Comparison of ENCODE assay signal across 20 cellular contexts in the genomic region with DNA sequence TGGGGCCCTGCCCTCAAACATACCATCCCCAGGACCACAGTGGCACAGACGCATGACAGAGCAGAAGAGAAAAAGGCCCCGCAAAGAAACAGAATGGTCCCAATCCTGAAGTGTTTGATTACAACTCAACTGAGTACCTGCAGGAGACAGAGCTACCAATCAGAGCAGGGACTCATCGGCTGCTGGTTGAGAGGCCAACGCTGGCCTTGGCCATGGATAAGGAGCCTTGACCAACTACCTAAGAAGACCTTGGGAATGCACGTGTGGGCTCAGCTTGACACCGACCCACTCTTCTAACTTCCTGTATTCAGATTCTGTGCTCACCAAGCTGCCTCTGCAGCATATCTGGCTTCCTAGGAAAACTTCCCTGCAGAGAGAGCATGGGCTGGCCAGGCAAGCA.
DNase-seq lines count a peak whose midpoint lies in the region; ATAC-seq and TF ChIP-seq lines count a peak whose summit lies in the region.
"Had no signal": no experiment of that assay in that cellular context is flagged by ENCODE, and none has a peak within 500 bp of the region (broad histone marks: within the 10 kb centered on the region; RNA-seq: fewer than 3 reads in every experiment).

No MANE protein-coding gene starts in this region.

- no peaks in the 10 kb centered on the region for H3K9me2 ChIP-seq in DOHH2 (replicated peaks; ENCODE audit: control insufficient read depth, low read length)

- no peaks in the 10 kb centered on the region for H3K27me3 Mint-ChIP-seq in CD4-positive, CD25-positive, alpha-beta regulatory T cell
- H3K27me3 Mint-ChIP-seq in activated naive CD8-positive, alpha-beta T cell treated with anti-CD3 and anti-CD28 coated beads for 36 hours: no peaks in the 10 kb centered on the region
- H3K27me3 Mint-ChIP-seq in nephron (ENCODE audit: low read depth): peaks cover 3% of the 10 kb centered on the region

- peaks cover 40 to 93% (median 66%) of the 10 kb centered on the region in 4 donors for H3K4me1 Mint-ChIP-seq in CD4-positive, CD25-positive, alpha-beta regulatory T cell
- peaks cover 76% of the 10 kb centered on the region for H3K4me1 Mint-ChIP-seq in activated naive CD8-positive, alpha-beta T cell treated with anti-CD3 and anti-CD28 coated beads for 36 hours
- H3K4me1 Mint-ChIP-seq in nephron: peaks cover 80% of the 10 kb centered on the region

- no peaks in the 10 kb centered on the region; the same call in 1 of the 2 replicates for H3F3A ChIP-seq in DOHH2 (ENCODE audit: control insufficient read depth, insufficient read depth)

- no peaks in the 10 kb centered on the region for H3K9me3 ChIP-seq in CD4-positive, CD25-positive, alpha-beta regulatory T cell (ENCODE audit: control insufficient read depth in 2 of 2, low read length in 2 of 2)
- H3K9me3 ChIP-seq in DOHH2 (ENCODE audit: control insufficient read depth, insufficient read depth, low read length): no peaks in the 10 kb centered on the region
- H3K9me3 ChIP-seq: HAP-1, left lung, testis had no signal

- peaks cover 47% of the 10 kb centered on the region for H3K4me1 ChIP-seq in CD4-positive, CD25-positive, alpha-beta regulatory T cell (ENCODE audit: control insufficient read depth, insufficient read depth, low read length, poor library complexity, severe bottlenecking)
- H3K4me1 ChIP-seq in DOHH2 (ENCODE audit: control insufficient read depth, low read length): peaks cover 93% of the 10 kb centered on the region
- H3K4me1 ChIP-seq: left lung had no signal

- H3K9me3 Mint-ChIP-seq in CD4-positive, CD25-positive, alpha-beta regulatory T cell: no peaks in the 10 kb centered on the region
- H3K9me3 Mint-ChIP-seq in activated naive CD8-positive, alpha-beta T cell treated with anti-CD3 and anti-CD28 coated beads for 36 hours: no peaks in the 10 kb centered on the region
- no peaks in the 10 kb centered on the region for H3K9me3 Mint-ChIP-seq in nephron
- H3K9me3 Mint-ChIP-seq: neural progenitor cell had no signal

- H3K4me3 Mint-ChIP-seq in CD4-positive, CD25-positive, alpha-beta regulatory T cell: peak overlapping the region in 2 of 4 donors; percentile 2 to 32
- no peak overlapping the region for H3K4me3 Mint-ChIP-seq in activated naive CD8-positive, alpha-beta T cell treated with anti-CD3 and anti-CD28 coated beads for 36 hours
- H3K4me3 Mint-ChIP-seq in nephron: no peak overlapping the region
- H3K4me3 Mint-ChIP-seq: neural progenitor cell had no signal

- ATAC-seq in CD4-positive, CD25-positive, alpha-beta regulatory T cell (ENCODE audit: low read depth in 2 of 2): no peak
- ATAC-seq in SK-N-SH treated with all-trans-retinoic acid at 6 μM for 48 hours (no peak), GM21529 (IDR thresholded peaks at IDR 0.05; ENCODE audit: unreplicated experiment) (no peak)
- ATAC-seq: left lung had no signal

- peaks cover 15% of the 10 kb centered on the region for H3K36me3 ChIP-seq in CD4-positive, CD25-positive, alpha-beta regulatory T cell (ENCODE audit: control insufficient read depth, insufficient read depth, low read length)
- H3K36me3 ChIP-seq in DOHH2 (ENCODE audit: control insufficient read depth, low read length): peaks cover 81% of the 10 kb centered on the region
- H3K36me3 ChIP-seq: HAP-1, left lung, neural progenitor cell had no signal

- H3K79me2 ChIP-seq in DOHH2 (ENCODE audit: control insufficient read depth, low read length): peaks cover 98% of the 10 kb centered on the region

- DNase-seq in CD4-positive, CD25-positive, alpha-beta regulatory T cell: no peak
- DNase-seq in activated naive CD8-positive, alpha-beta T cell treated with anti-CD3 and anti-CD28 coated beads for 36 hours: no peak
- DNase-seq in mesenteric fat pad (ENCODE audit: low spot score): no peak
- DNase-seq: activated CD8-positive, alpha-beta memory T cell treated with anti-CD3 and anti-CD28 coated beads, Interleukin-2, amount 50 U/mL, for 48 hours; activated gamma-delta T cell treated with Interleukin-2 at 50 U/mL for 16 hours; left lung; midbrain; NCI-H1105; NCI-H2029 treated with DMSO at 0.1 percent for 48 hours; NCI-H226; SIG-M5; testis had no signal

- H3K27ac ChIP-seq in CD4-positive, CD25-positive, alpha-beta regulatory T cell (ENCODE audit: insufficient read depth, low read length, poor library complexity, severe bottlenecking): no peak overlapping the region
- H3K27ac ChIP-seq in DOHH2 (ENCODE audit: low read depth, low read length): no peak overlapping the region
- H3K27ac ChIP-seq: HL-60, left lung, neural progenitor cell, testis had no signal

- TF ChIP-seq CTCF in DOHH2 (IDR thresholded peaks at IDR 0.05; ENCODE audit: low read depth, low read length, poor library complexity, severe bottlenecking) (no peak), nephron (IDR thresholded peaks at IDR 0.05; ENCODE audit: unreplicated experiment in 3 of 3) (no peak)

- H3K27ac Mint-ChIP-seq in CD4-positive, CD25-positive, alpha-beta regulatory T cell: peak overlapping the region; percentile 30 to 80 (median 76)
- H3K27ac Mint-ChIP-seq in activated naive CD8-positive, alpha-beta T cell treated with anti-CD3 and anti-CD28 coated beads for 36 hours: peak overlapping the region; percentile 32
- peak overlapping the region in 2 of 3 experiments; percentile 53 to 59 for H3K27ac Mint-ChIP-seq in nephron
- H3K27ac Mint-ChIP-seq: neural progenitor cell, progenitor cell of endocrine pancreas had no signal

- H3K4me3 ChIP-seq in CD4-positive, CD25-positive, alpha-beta regulatory T cell (ENCODE audit: low read depth, low read length): no peak overlapping the region
- H3K4me3 ChIP-seq in DOHH2 (ENCODE audit: low read length): no peak overlapping the region
- H3K4me3 ChIP-seq: HAP-1, left lung, neural progenitor cell, testis had no signal

- H3K36me3 Mint-ChIP-seq in CD4-positive, CD25-positive, alpha-beta regulatory T cell: peaks cover 22% of the 10 kb centered on the region
- H3K36me3 Mint-ChIP-seq in activated naive CD8-positive, alpha-beta T cell treated with anti-CD3 and anti-CD28 coated beads for 36 hours: peaks cover 40% of the 10 kb centered on the region
- no peaks in the 10 kb centered on the region for H3K36me3 Mint-ChIP-seq in nephron (ENCODE audit: low read depth)

- H4K20me1 ChIP-seq in DOHH2 (ENCODE audit: control insufficient read depth, insufficient read depth, low read depth, low read length): peaks cover 8% of the 10 kb centered on the region; the same call in 1 of the 2 replicates

- H3K27me3 ChIP-seq in CD4-positive, CD25-positive, alpha-beta regulatory T cell (ENCODE audit: control insufficient read depth, insufficient read depth, low read length): no peaks in the 10 kb centered on the region
- H3K27me3 ChIP-seq in DOHH2 (ENCODE audit: control insufficient read depth, low read length): peaks cover 7% of the 10 kb centered on the region
- H3K27me3 ChIP-seq: left lung, neural progenitor cell, testis had no signal

- peak overlapping the region; percentile 14; the same call in 1 of the 2 replicates for H3K4me2 ChIP-seq in DOHH2 (ENCODE audit: low read length)
- H3K4me2 ChIP-seq: neural progenitor cell had no signal

TF ChIP-seq in SK-N-SH treated with all-trans-retinoic acid at 6 μM for 48 hours, 23 proteins besides CTCF, POLR2A, EP300 and RAD21 (continues in another document):
- TF ChIP-seq OSR1 (CRISPR knock-in tag; IDR thresholded peaks at IDR 0.05) (no peak), TOX (CRISPR knock-in tag; IDR thresholded peaks at IDR 0.05; ENCODE audit: borderline replicate concordance) (no peak), BACH2 (CRISPR knock-in tag; IDR thresholded peaks at IDR 0.05; ENCODE audit: borderline replicate concordance) (no peak), SNAI2 (CRISPR knock-in tag; IDR thresholded peaks at IDR 0.05) (no peak), GLIS3 (CRISPR knock-in tag; IDR thresholded peaks at IDR 0.05) (no peak), ZFP30 (CRISPR knock-in tag; IDR thresholded peaks at IDR 0.05) (no peak)
- TF ChIP-seq, protein P1, sequence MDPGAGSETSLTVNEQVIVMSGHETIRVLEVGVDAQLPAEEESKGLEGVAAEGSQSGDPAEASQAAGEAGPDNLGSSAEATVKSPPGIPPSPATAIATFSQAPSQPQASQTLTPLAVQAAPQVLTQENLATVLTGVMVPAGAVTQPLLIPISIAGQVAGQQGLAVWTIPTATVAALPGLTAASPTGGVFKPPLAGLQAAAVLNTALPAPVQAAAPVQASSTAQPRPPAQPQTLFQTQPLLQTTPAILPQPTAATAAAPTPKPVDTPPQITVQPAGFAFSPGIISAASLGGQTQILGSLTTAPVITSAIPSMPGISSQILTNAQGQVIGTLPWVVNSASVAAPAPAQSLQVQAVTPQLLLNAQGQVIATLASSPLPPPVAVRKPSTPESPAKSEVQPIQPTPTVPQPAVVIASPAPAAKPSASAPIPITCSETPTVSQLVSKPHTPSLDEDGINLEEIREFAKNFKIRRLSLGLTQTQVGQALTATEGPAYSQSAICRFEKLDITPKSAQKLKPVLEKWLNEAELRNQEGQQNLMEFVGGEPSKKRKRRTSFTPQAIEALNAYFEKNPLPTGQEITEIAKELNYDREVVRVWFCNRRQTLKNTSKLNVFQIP (CRISPR knock-in tag; IDR thresholded peaks at IDR 0.05; ENCODE audit: borderline replicate concordance, low read depth): no peak
- TF ChIP-seq, protein P2, sequence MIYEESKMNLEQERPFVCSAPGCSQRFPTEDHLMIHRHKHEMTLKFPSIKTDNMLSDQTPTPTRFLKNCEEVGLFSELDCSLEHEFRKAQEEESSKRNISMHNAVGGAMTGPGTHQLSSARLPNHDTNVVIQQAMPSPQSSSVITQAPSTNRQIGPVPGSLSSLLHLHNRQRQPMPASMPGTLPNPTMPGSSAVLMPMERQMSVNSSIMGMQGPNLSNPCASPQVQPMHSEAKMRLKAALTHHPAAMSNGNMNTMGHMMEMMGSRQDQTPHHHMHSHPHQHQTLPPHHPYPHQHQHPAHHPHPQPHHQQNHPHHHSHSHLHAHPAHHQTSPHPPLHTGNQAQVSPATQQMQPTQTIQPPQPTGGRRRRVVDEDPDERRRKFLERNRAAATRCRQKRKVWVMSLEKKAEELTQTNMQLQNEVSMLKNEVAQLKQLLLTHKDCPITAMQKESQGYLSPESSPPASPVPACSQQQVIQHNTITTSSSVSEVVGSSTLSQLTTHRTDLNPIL (CRISPR knock-in tag; IDR thresholded peaks at IDR 0.05; ENCODE audit: low read depth): no peak
